In the genomic region with DNA sequence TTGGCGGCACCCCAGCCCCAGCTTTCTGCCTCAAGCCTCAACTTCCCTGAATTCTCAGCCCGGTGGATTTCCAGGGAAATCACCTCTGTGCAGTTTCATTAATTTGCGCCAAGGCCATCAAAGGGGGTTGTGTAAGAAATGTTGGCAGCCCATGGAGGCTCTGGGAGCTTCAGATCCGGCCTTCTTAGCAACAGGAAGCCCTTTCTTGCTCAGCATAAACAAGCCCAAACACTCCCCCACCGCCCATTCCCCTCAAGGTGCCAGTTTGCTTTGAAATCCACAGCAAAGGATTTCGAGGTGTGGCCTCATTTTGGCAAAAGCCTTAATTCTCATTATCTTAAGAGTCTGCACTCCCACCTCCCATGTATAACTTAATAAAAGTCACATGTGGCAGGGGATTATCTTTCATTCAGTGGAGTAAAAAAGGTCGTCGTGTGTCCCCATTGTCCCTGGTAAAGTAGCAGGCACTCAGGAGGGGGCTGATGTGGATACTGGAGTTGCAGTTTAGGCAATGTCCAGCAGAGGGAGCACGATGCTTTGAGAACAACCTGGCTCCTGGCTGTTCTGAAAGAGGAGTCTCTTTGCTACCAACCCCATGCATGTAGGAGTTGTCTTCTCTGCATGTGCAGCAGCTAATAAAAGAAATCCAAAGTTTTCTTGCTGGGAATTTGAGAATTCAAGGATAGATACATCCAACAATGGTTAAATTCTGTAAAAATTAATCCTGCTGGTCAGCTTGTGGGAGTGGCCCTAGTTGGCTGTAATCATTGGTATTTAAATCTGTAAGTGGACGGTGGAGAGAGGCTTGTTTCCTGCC, we compare ENCODE assay signal across 8 cellular contexts. TPM values are rescaled to one million over a fixed set of nuclear protein-coding genes. Genes with fewer than 3 reads are reported as not detected.
A peak's percentile ranks its signal among the peaks of the same experiment; 100 is the strongest.
DNase-seq lines count a peak whose midpoint lies in the region; ATAC-seq and TF ChIP-seq lines count a peak whose summit lies in the region.

No MANE protein-coding gene starts in this region.

- TF ChIP-seq CTCF in CD8-positive, alpha-beta T cell (IDR thresholded peaks at IDR 0.05), result peak; percentile 88
- TF ChIP-seq CTCF in mucosa of descending colon (IDR thresholded peaks at IDR 0.05), result peak; percentile 80

- H3K4me3 Mint-ChIP-seq in CD8-positive, alpha-beta T cell, result no peak overlapping the region

- H3K4me1 Mint-ChIP-seq in CD8-positive, alpha-beta T cell (ENCODE audit: low read depth), result no peaks in the 10 kb centered on the region

- H3K27me3 ChIP-seq in CD8-positive, alpha-beta T cell (ENCODE audit: insufficient read depth, low read length), result no peaks in the 10 kb centered on the region

- peaks cover 5% of the 10 kb centered on the region for H3K27me3 Mint-ChIP-seq in CD8-positive, alpha-beta T cell (ENCODE audit: low read depth)

- peak; percentile 57 to 84 (median 71) for DNase-seq in CD8-positive, alpha-beta T cell
- peak; percentile 51 for DNase-seq in HPDE6-E6E7 (ENCODE audit: extremely low spot score)
- peak; percentile 57 for DNase-seq in NOMO-1 treated with DMSO at 0.1 percent for 48 hours (lab: John Stamatoyannopoulos, UW; ENCODE audit: unreplicated experiment)
- DNase-seq in activated CD8-positive, alpha-beta memory T cell treated with anti-CD3 and anti-CD28 coated beads for 48 hours (ENCODE audit: low read depth in 2 of 3, low spot score in 2 of 3), result peak; percentile 34 to 79 (median 45)
- DNase-seq in epidermal melanocyte (ENCODE audit: insufficient read length, low spot score), result peak; percentile 91
- peak in 2 of 3 donors; percentile 71 to 95 for DNase-seq in mucosa of descending colon
- peak; percentile 93 for DNase-seq in stimulated activated CD8-positive, alpha-beta memory T cell treated with anti-CD3 and anti-CD28 coated beads, Interleukin-4, amount 100 ng/mL, for 48 hours

- no peak overlapping the region for H3K27ac Mint-ChIP-seq in CD8-positive, alpha-beta T cell

- peak; percentile 85 for ATAC-seq in CD8-positive, alpha-beta T cell
- ATAC-seq in GM19397 (IDR thresholded peaks at IDR 0.05; ENCODE audit: unreplicated experiment) (peak; percentile 93), mucosa of descending colon (peak; percentile 94)

- H3K4me3 ChIP-seq in CD8-positive, alpha-beta T cell (ENCODE audit: low read depth, low read length), result no peak overlapping the region
- H3K4me3 ChIP-seq in mucosa of descending colon, result no peak overlapping the region

- H3K9me3 Mint-ChIP-seq in CD8-positive, alpha-beta T cell, result no peaks in the 10 kb centered on the region

- H3K36me3 ChIP-seq in CD8-positive, alpha-beta T cell (ENCODE audit: insufficient read depth, low read length), result no peaks in the 10 kb centered on the region
- H3K36me3 ChIP-seq in mucosa of descending colon (ENCODE audit: low read depth), result no peaks in the 10 kb centered on the region

- H3K36me3 Mint-ChIP-seq in CD8-positive, alpha-beta T cell, result no peaks in the 10 kb centered on the region

- no peaks in the 10 kb centered on the region for H3K9me3 ChIP-seq in CD8-positive, alpha-beta T cell (ENCODE audit: low read length)
- no peaks in the 10 kb centered on the region for H3K9me3 ChIP-seq in mucosa of descending colon

- intact Hi-C loops in CD8-positive, alpha-beta T cell (cut with DNase I, micrococcal nuclease), result loop anchor here in 1 of 2 experiments (1.0 to 5.0 kb wide), 2 partner anchors 331 to 401 kb away; no protein-coding TSS in a partner anchor
- intact Hi-C loops in mucosa of descending colon (cut with DNase I, micrococcal nuclease), result loop anchor here (5.0 to 10.0 kb wide), 3 partner anchors 331 to 404 kb away; no protein-coding TSS in a partner anchor

- CTCF ChIA-PET in CD8-positive, alpha-beta T cell (lab: Charles Lee), result interaction anchor here (0.7 to 4.4 kb wide), 14 partner anchors 8 to 608 kb away, joined by 3 to 38 read pairs (median 4); no protein-coding TSS in a partner anchor

- no peaks in the 10 kb centered on the region for H3K4me1 ChIP-seq in CD8-positive, alpha-beta T cell (ENCODE audit: insufficient read depth, low read length)
- no peaks in the 10 kb centered on the region for H3K4me1 ChIP-seq in mucosa of descending colon (ENCODE audit: low read depth)

- no peak overlapping the region for H3K27ac ChIP-seq in CD8-positive, alpha-beta T cell (ENCODE audit: low read depth, low read length)

- POLR2A ChIA-PET in CD8-positive, alpha-beta T cell (lab: Charles Lee), result no interaction called here

RNA-seq across cellular contexts. Expression of a gene that starts 39.5 kb away (rescaled TPM):
- total RNA-seq in CD8-positive, alpha-beta T cell, result 10 to 100 TPM in 1 of 2 experiments, 1 to 10 TPM in 1; 9.5 to 11.0 TPM
- total RNA-seq in mucosa of descending colon, result 1 to 10 TPM; 4.3 to 5.7 (median 4.8) TPM
